ENCODE assay signal across 2 cellular contexts in the genomic region with DNA sequence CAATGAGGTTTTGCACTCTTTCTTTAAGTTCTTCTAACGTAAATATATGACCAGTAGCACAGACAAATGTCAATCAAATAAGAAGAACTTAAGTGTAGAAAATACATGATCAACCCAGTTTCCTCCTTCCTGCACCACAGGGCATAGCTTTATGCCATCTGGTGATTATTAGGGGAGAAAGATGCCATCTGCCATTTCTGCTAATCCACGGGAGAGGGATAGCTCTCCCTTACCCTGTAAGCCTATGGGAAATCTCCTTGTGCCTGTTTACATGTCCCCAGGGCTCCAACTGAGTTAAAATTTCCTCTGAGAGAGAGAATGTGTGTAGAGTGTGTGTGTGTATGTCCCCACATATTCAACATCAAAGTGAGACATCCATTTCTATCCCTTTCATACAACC.
TF ChIP-seq lines count a peak whose summit lies in the region.

No MANE protein-coding gene starts in this region.

TF ChIP-seq in SK-N-SH, 30 proteins besides CTCF, POLR2A, EP300 and RAD21 (continued from another document):
- TF ChIP-seq, protein P1, sequence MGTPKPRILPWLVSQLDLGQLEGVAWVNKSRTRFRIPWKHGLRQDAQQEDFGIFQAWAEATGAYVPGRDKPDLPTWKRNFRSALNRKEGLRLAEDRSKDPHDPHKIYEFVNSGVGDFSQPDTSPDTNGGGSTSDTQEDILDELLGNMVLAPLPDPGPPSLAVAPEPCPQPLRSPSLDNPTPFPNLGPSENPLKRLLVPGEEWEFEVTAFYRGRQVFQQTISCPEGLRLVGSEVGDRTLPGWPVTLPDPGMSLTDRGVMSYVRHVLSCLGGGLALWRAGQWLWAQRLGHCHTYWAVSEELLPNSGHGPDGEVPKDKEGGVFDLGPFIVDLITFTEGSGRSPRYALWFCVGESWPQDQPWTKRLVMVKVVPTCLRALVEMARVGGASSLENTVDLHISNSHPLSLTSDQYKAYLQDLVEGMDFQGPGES (IDR thresholded peaks at IDR 0.05; ENCODE audit: low read depth, low read length): no peak
- no peak for TF ChIP-seq RCOR1 (IDR thresholded peaks at IDR 0.05; ENCODE audit: low read length)
- no peak for TF ChIP-seq FOSL2 (IDR thresholded peaks at IDR 0.05; ENCODE audit: borderline replicate concordance, low read depth)
- no peak for TF ChIP-seq ELF1 (IDR thresholded peaks at IDR 0.05)

TF ChIP-seq in SK-N-SH treated with all-trans-retinoic acid at 6 μM for 48 hours, 23 proteins besides CTCF, POLR2A, EP300 and RAD21 (continued from another document):
- TF ChIP-seq, protein P2, sequence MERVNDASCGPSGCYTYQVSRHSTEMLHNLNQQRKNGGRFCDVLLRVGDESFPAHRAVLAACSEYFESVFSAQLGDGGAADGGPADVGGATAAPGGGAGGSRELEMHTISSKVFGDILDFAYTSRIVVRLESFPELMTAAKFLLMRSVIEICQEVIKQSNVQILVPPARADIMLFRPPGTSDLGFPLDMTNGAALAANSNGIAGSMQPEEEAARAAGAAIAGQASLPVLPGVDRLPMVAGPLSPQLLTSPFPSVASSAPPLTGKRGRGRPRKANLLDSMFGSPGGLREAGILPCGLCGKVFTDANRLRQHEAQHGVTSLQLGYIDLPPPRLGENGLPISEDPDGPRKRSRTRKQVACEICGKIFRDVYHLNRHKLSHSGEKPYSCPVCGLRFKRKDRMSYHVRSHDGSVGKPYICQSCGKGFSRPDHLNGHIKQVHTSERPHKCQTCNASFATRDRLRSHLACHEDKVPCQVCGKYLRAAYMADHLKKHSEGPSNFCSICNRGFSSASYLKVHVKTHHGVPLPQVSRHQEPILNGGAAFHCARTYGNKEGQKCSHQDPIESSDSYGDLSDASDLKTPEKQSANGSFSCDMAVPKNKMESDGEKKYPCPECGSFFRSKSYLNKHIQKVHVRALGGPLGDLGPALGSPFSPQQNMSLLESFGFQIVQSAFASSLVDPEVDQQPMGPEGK (CRISPR knock-in tag; IDR thresholded peaks at IDR 0.05; ENCODE audit: borderline replicate concordance): no peak
- TF ChIP-seq, protein P3, sequence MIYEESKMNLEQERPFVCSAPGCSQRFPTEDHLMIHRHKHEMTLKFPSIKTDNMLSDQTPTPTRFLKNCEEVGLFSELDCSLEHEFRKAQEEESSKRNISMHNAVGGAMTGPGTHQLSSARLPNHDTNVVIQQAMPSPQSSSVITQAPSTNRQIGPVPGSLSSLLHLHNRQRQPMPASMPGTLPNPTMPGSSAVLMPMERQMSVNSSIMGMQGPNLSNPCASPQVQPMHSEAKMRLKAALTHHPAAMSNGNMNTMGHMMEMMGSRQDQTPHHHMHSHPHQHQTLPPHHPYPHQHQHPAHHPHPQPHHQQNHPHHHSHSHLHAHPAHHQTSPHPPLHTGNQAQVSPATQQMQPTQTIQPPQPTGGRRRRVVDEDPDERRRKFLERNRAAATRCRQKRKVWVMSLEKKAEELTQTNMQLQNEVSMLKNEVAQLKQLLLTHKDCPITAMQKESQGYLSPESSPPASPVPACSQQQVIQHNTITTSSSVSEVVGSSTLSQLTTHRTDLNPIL (CRISPR knock-in tag; IDR thresholded peaks at IDR 0.05; ENCODE audit: low read depth): no peak
- TF ChIP-seq ZC3H10 (CRISPR knock-in tag; IDR thresholded peaks at IDR 0.05): no peak
- no peak for TF ChIP-seq GLIS3 (CRISPR knock-in tag; IDR thresholded peaks at IDR 0.05)
- TF ChIP-seq ZNF8 (CRISPR knock-in tag; IDR thresholded peaks at IDR 0.05): no peak
- TF ChIP-seq ZNF70 (CRISPR knock-in tag; IDR thresholded peaks at IDR 0.05): no peak
- TF ChIP-seq ESRRG (CRISPR knock-in tag; IDR thresholded peaks at IDR 0.05): no peak
- TF ChIP-seq ISL1 (CRISPR knock-in tag; IDR thresholded peaks at IDR 0.05): no peak
